Comparison of ENCODE assay signal across 15 cellular contexts in genomic region chr7:117300506-117300905, GRCh38. TPM values are rescaled to one million over a fixed set of nuclear protein-coding genes. Genes with fewer than 3 reads are reported as not detected.
"Had no signal": no experiment of that assay in that cellular context is flagged by ENCODE, and none has a peak within 500 bp of the region (broad histone marks: within the 10 kb centered on the region; RNA-seq: fewer than 3 reads in every experiment).

No MANE protein-coding gene starts in this region.

RNA-seq across cellular contexts. Expression of gene WNT2, which starts 22.4 kb away (rescaled TPM):
- total RNA-seq: activated B cell treated with CpG ODN at 0.5 μM for 24 hours; activated CD4-positive, alpha-beta memory T cell treated with anti-CD3 and anti-CD28 coated beads for 36 hours; activated CD4-positive, alpha-beta memory T cell treated with anti-CD3 and anti-CD28 coated beads, Interleukin-2, amount 10 ng/mL, durations not matched to agents 7 days and 5 days; activated CD4-positive, alpha-beta T cell treated with anti-CD3 and anti-CD28 coated beads for 36 hours; activated CD4-positive, alpha-beta T cell treated with anti-CD3 and anti-CD28 coated beads, Interleukin-2, amount 10 ng/mL, durations not matched to agents 24 days and 14 days; activated CD4-positive, alpha-beta T cell treated with anti-CD3 and anti-CD28 coated beads, Interleukin-2, amount 10 ng/mL, durations not matched to agents 7 days and 5 days; activated CD8-positive, alpha-beta memory T cell treated with anti-CD3 and anti-CD28 coated beads for 36 hours; activated CD8-positive, alpha-beta memory T cell treated with anti-CD3 and anti-CD28 coated beads, Interleukin-2, amount 10 ng/mL, durations not matched to agents 7 days and 5 days; activated CD8-positive, alpha-beta T cell treated with anti-CD3 and anti-CD28 coated beads for 36 hours; activated CD8-positive, alpha-beta T cell treated with anti-CD3 and anti-CD28 coated beads, Interleukin-2, amount 10 ng/mL, durations not matched to agents 7 days and 5 days; T-cell; T-helper 1 cell treated with Interleukin-12 subunit alpha and Interleukin-12 subunit beta and Interleukin-4 antibody, amounts not matched to agents 30 ng/mL and 1 ng/mL, for 36 hours; T-helper 17 cell; T-helper 2 cell treated with Interferon-gamma antibody and Interleukin-4, amounts not matched to agents 100 ng/mL and 5 ng/mL, for 36 hours; WTC11 had no signal
